Comparison of ENCODE assay signal across 20 cellular contexts in the genomic region with DNA sequence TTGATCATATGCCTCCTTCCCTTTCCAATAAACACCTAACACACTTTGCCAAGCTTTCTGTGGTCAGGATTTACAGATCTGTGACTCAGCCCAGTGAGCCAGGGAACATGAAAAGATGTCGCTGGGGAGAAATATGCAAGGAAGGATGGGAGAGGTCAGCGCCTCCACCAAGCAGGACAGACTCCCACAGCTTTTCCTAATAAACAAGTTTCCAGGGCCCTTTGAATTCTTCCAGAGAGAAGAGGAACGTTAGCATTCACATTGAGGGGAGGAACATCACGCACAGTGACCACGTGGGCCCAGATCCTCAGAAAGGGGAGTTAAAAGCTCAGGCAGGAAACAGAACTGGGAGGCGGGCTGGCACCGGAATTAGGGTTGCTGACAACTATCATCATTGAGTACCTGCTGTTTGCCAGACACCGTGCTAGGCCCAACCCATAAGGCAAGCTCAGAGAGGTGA. TPM values are rescaled to one million over a fixed set of nuclear protein-coding genes. Genes with fewer than 3 reads are reported as not detected.
DNase-seq lines count a peak whose midpoint lies in the region; ATAC-seq, FAIRE-seq and TF ChIP-seq lines count a peak whose summit lies in the region.
"Had no signal": no experiment of that assay in that cellular context is flagged by ENCODE, and none has a peak within 500 bp of the region (broad histone marks: within the 10 kb centered on the region; RNA-seq: fewer than 3 reads in every experiment).

No MANE protein-coding gene starts in this region.

- peaks cover 7% of the 10 kb centered on the region for H3K9me3 Mint-ChIP-seq in astrocyte (ENCODE audit: unreplicated experiment)
- H3K9me3 Mint-ChIP-seq: dendritic cell treated with granulocyte-macrophage colony-stimulating factor and Interleukin-4, amounts not matched to agents 40 ng/mL and 50 ng/mL, for 4 days had no signal

- no peaks in the 10 kb centered on the region for H3K79me2 ChIP-seq in astrocyte (ENCODE audit: insufficient read depth, low read length)

- H3K9ac ChIP-seq in astrocyte (ENCODE audit: low read length) = peak overlapping the region; percentile 44

- H2AFZ ChIP-seq in astrocyte (ENCODE audit: low read depth, low read length) = peak overlapping the region; percentile 35

- H3K9me3 ChIP-seq in astrocyte (ENCODE audit: insufficient read depth, low read depth, low read length) = no peaks in the 10 kb centered on the region
- H3K9me3 ChIP-seq in A673 (ENCODE audit: low read depth, low read length, poor library complexity, severe bottlenecking) = no peaks in the 10 kb centered on the region
- H3K9me3 ChIP-seq in HAP-1 = no peaks in the 10 kb centered on the region
- H3K9me3 ChIP-seq: mucosa of descending colon, sigmoid colon, SJCRH30 had no signal

- H3K4me2 ChIP-seq in astrocyte (ENCODE audit: low read length) = peak overlapping the region; percentile 53

- H3K36me3 Mint-ChIP-seq in astrocyte (ENCODE audit: low read depth, unreplicated experiment) = peaks cover 3% of the 10 kb centered on the region

- ATAC-seq in GM19351 (IDR thresholded peaks at IDR 0.05; ENCODE audit: unreplicated experiment) (no peak), HG03469 (IDR thresholded peaks at IDR 0.05; ENCODE audit: unreplicated experiment) (no peak)
- ATAC-seq: activated CD4-positive, alpha-beta T cell treated with anti-CD3 and anti-CD28 coated beads for 36 hours; mucosa of descending colon had no signal

- intact Hi-C loops in A673 (cut with micrococcal nuclease; ENCODE audit: unreplicated experiment) = no loop called here

- POLR2A ChIA-PET in A673 (lab: Charles Lee; ENCODE audit: low non-redundant PET) = no interaction called here

- peak; percentile 89 for DNase-seq in A172 (ENCODE audit: low spot score)
- DNase-seq in HK-2 (ENCODE audit: unreplicated experiment) = peak; percentile 56
- peak; percentile 92 for DNase-seq in astrocyte (ENCODE audit: low read depth)
- peak; percentile 83 for DNase-seq in islet precursor cell
- DNase-seq in A673 (ENCODE audit: low spot score) = no peak
- DNase-seq in HAP-1 (ENCODE audit: low spot score in 2 of 2) = no peak
- DNase-seq: activated CD4-positive, alpha-beta T cell treated with anti-CD3 and anti-CD28 coated beads for 36 hours; activated gamma-delta T cell treated with Interleukin-2 at 50 U/mL for 16 hours; GDM1; H7; hypothalamus; mucosa of descending colon; NCI-H1092; NCI-H526 treated with DMSO at 0.1 percent for 48 hours; sigmoid colon; SJCRH30 had no signal

- H3K4me1 Mint-ChIP-seq in astrocyte (ENCODE audit: low read depth, unreplicated experiment) = peaks cover 62% of the 10 kb centered on the region
- H3K4me1 Mint-ChIP-seq: activated CD4-positive, alpha-beta T cell treated with anti-CD3 and anti-CD28 coated beads for 36 hours had no signal

- CTCF ChIA-PET in A673 (lab: Charles Lee) = no interaction called here

- peaks cover 10% of the 10 kb centered on the region for H3K27me3 Mint-ChIP-seq in astrocyte (ENCODE audit: low read depth, unreplicated experiment)

- H3K27ac Mint-ChIP-seq in astrocyte (ENCODE audit: unreplicated experiment) = peak overlapping the region; percentile 78
- H3K27ac Mint-ChIP-seq: activated CD4-positive, alpha-beta T cell treated with anti-CD3 and anti-CD28 coated beads for 36 hours; dendritic cell treated with granulocyte-macrophage colony-stimulating factor and Interleukin-4, amounts not matched to agents 40 ng/mL and 50 ng/mL, for 4 days had no signal

- BruUV-seq in A673 (replicated peaks; lab: Mats Ljungman, UMichigan) = no TSS peak

- in situ Hi-C loops in HAP-1 (cut with MboI; ENCODE audit: low sequenced_read_pairs) = no loop called here

- no peak overlapping the region for H3K4me3 Mint-ChIP-seq in astrocyte (ENCODE audit: unreplicated experiment)
- H3K4me3 Mint-ChIP-seq: activated CD4-positive, alpha-beta T cell treated with anti-CD3 and anti-CD28 coated beads for 36 hours; dendritic cell treated with granulocyte-macrophage colony-stimulating factor and Interleukin-4, amounts not matched to agents 40 ng/mL and 50 ng/mL, for 4 days had no signal

- FAIRE-seq in astrocyte (lab: Jason Lieb, UNC) = peak; percentile 71
- FAIRE-seq: A204.1 had no signal

- no peaks in the 10 kb centered on the region for H3K27me3 ChIP-seq in astrocyte (ENCODE audit: insufficient read depth, low read length)
- no peaks in the 10 kb centered on the region for H3K27me3 ChIP-seq in A673 (replicated peaks; ENCODE audit: insufficient read depth, low read depth, low read length, poor library complexity)
- no peaks in the 10 kb centered on the region for H3K27me3 ChIP-seq in HAP-1 (ENCODE audit: low read depth)
- H3K27me3 ChIP-seq: sigmoid colon, SJCRH30 had no signal

- H3K27ac ChIP-seq in astrocyte (ENCODE audit: low read depth, low read length) (peak overlapping the region; percentile 74), A673 (ENCODE audit: low read depth, low read length, poor library complexity, severe bottlenecking) (no peak overlapping the region)
- H3K27ac ChIP-seq: sigmoid colon, SJCRH30 had no signal

- H4K20me1 ChIP-seq in astrocyte (ENCODE audit: insufficient read depth, low read length) = no peaks in the 10 kb centered on the region

- H3K4me3 ChIP-seq in astrocyte (ENCODE audit: insufficient read depth, low read depth, low read length) = no peak overlapping the region
- H3K4me3 ChIP-seq in A673 (ENCODE audit: low read depth, low read length, poor library complexity, severe bottlenecking) = no peak overlapping the region
- no peak overlapping the region for H3K4me3 ChIP-seq in HAP-1
- H3K4me3 ChIP-seq: mucosa of descending colon, sigmoid colon, SJCRH30 had no signal

- H3K4me1 ChIP-seq in astrocyte (ENCODE audit: insufficient read depth, low read length) (peaks cover 43% of the 10 kb centered on the region), A673 (ENCODE audit: insufficient read depth, low read length, poor library complexity, severe bottlenecking) (no peaks in the 10 kb centered on the region), HAP-1 (no peaks in the 10 kb centered on the region)
- H3K4me1 ChIP-seq: sigmoid colon, SJCRH30 had no signal

- H3K36me3 ChIP-seq in astrocyte (ENCODE audit: insufficient read depth, low read length) (no peaks in the 10 kb centered on the region), A673 (ENCODE audit: insufficient read depth, low read length, poor library complexity, severe bottlenecking) (no peaks in the 10 kb centered on the region), HAP-1 (replicated peaks) (no peaks in the 10 kb centered on the region)
- H3K36me3 ChIP-seq: sigmoid colon, SJCRH30 had no signal

- TF ChIP-seq CTCF in astrocyte (IDR thresholded peaks at IDR 0.05; ENCODE audit: insufficient read depth, low read depth, low read length) (no peak), A673 (conservative IDR thresholded peaks at IDR 0.05; ENCODE audit: low read depth, low read length) (no peak)

RNA-seq across cellular contexts. Expression of gene MRPS22, which starts 33.3 kb away (rescaled TPM):
- total RNA-seq in A172 (2014; rRNA removed; shearing (Covaris generic)) = 99.0 and 142 TPM in 2 replicates
- total RNA-seq in astrocyte (40.4 and 43.1 TPM in 2 replicates), A673 (2021) (61.6 and 61.9 TPM in 2 replicates)

Comparison
In these comparisons a context has a peak if more than half of its experiments do, and no peak if none do; other contexts are left out.
1. DNase-seq: peak in A172 (single experiment), HK-2 (single experiment), astrocyte (single experiment) and islet precursor cell (single experiment); none in A673 (single experiment) and HAP-1 (0 of 2).